Comparison of ENCODE assay signal across 11 cellular contexts in genomic region chr22:35480627-35481565, GRCh38. TPM values are rescaled to one million over a fixed set of nuclear protein-coding genes. Genes with fewer than 3 reads are reported as not detected.
DNase-seq lines count a peak whose midpoint lies in the region; ATAC-seq and TF ChIP-seq lines count a peak whose summit lies in the region.
"Had no signal": no experiment of that assay in that cellular context is flagged by ENCODE, and none has a peak within 500 bp of the region (broad histone marks: within the 10 kb centered on the region; RNA-seq: fewer than 3 reads in every experiment).

No MANE protein-coding gene starts in this region.

- peak overlapping the region; percentile 0; the same call in 1 of the 2 replicates for H3K9ac ChIP-seq in BLaER1

- peaks cover 5% of the 10 kb centered on the region for H3K4me1 Mint-ChIP-seq in T-helper 17 cell

- ATAC-seq in esophagus mucosa, result peak; percentile 57
- no peak for ATAC-seq in T-helper 17 cell
- no peak for ATAC-seq in GM18502 (IDR thresholded peaks at IDR 0.05; ENCODE audit: poor library complexity, unreplicated experiment)
- ATAC-seq: CD8-positive, alpha-beta T cell had no signal

- H3K4me2 ChIP-seq in BLaER1, result peak overlapping the region; percentile 88

- peak; percentile 14 for DNase-seq in MV-4-11 (lab: John Stamatoyannopoulos, UW)
- DNase-seq in prostate gland (ENCODE audit: low spot score), result no peak
- DNase-seq in T-helper 17 cell, result no peak
- no peak for DNase-seq in HuH-7.5 (ENCODE audit: low spot score)
- DNase-seq in stimulated activated CD4-positive, alpha-beta T cell treated with anti-CD3 and anti-CD28 coated beads, Interleukin-1b, Interleukin-23, amount 100 ng/mL, for 48 hours, result no peak
- DNase-seq: activated T-cell treated with anti-CD3 and anti-CD28 coated beads, Interleukin-2, amount 50 U/mL, for 1 hour; CD8-positive, alpha-beta T cell; hippocampal formation had no signal

- H3K4me3 ChIP-seq in BLaER1, result peak overlapping the region; percentile 8
- no peak overlapping the region for H3K4me3 ChIP-seq in prostate gland

- TF ChIP-seq CTCF in prostate gland (IDR thresholded peaks at IDR 0.05), result peak in 2 of 4 experiments; percentile 10 to 13

- TF ChIP-seq POLR2A in prostate gland (IDR thresholded peaks at IDR 0.05), result no peak

- H3K9me3 ChIP-seq in BLaER1 (no peaks in the 10 kb centered on the region), prostate gland (no peaks in the 10 kb centered on the region), T-helper 17 cell (ENCODE audit: control insufficient read depth, low read length, poor library complexity, severe bottlenecking) (no peaks in the 10 kb centered on the region)

- H3K27me3 ChIP-seq in BLaER1 (peaks cover 14% of the 10 kb centered on the region; the same call in 1 of the 2 replicates), prostate gland (replicated peaks; ENCODE audit: insufficient read depth) (no peaks in the 10 kb centered on the region)

- no peak overlapping the region for H3K4me3 Mint-ChIP-seq in T-helper 17 cell
- H3K4me3 Mint-ChIP-seq: CD8-positive, alpha-beta T cell had no signal

- H3K27ac Mint-ChIP-seq in T-helper 17 cell, result no peak overlapping the region
- H3K27ac Mint-ChIP-seq: CD8-positive, alpha-beta T cell had no signal

- H3K36me3 ChIP-seq in BLaER1, result no peaks in the 10 kb centered on the region
- no peaks in the 10 kb centered on the region for H3K36me3 ChIP-seq in prostate gland

- peaks cover 5% of the 10 kb centered on the region for H3K36me3 Mint-ChIP-seq in T-helper 17 cell (ENCODE audit: low read depth)
- H3K36me3 Mint-ChIP-seq: CD8-positive, alpha-beta T cell had no signal

- peaks cover 57% of the 10 kb centered on the region for H3K27me3 Mint-ChIP-seq in T-helper 17 cell

- H3K4me1 ChIP-seq in BLaER1, result peaks cover 68% of the 10 kb centered on the region
- H3K4me1 ChIP-seq in prostate gland (replicated peaks), result peaks cover 24% of the 10 kb centered on the region

- 32% methylated on average over 22 of the region's 22 CpGs for WGBS in prostate gland

- H3K27ac ChIP-seq in BLaER1 (no peak overlapping the region), prostate gland (peak overlapping the region; percentile 83 to 87)

- peaks cover 29% of the 10 kb centered on the region for H4K20me1 ChIP-seq in BLaER1

- intact Hi-C loops in prostate gland (cut with DNase I), result no loop called here

RNA-seq across cellular contexts. Expression of gene RASD2, which starts 59.7 kb away (rescaled TPM):
- total RNA-seq in esophagus mucosa (0.28 TPM), prostate gland (1 to 10 TPM; 6.2 to 8.0 TPM), T-helper 17 cell (1 to 10 TPM in 1 of 2 donors, under 1 TPM in 1; 0.67 to 1.4 TPM)
